ENCODE assay signal across 8 cellular contexts in genomic region chr22:35376728-35377472, GRCh38. TPM values are rescaled to one million over a fixed set of nuclear protein-coding genes. Genes with fewer than 3 reads are reported as not detected.
DNase-seq lines count a peak whose midpoint lies in the region; ATAC-seq and TF ChIP-seq lines count a peak whose summit lies in the region.

No MANE protein-coding gene starts in this region.

- POLR2A ChIA-PET in naive thymus-derived CD8-positive, alpha-beta T cell (lab: Charles Lee) = no interaction called here

- TF ChIP-seq CTCF in AG09319 (IDR thresholded peaks at IDR 0.05; ENCODE audit: low read depth, low read length) = no peak
- no peak for TF ChIP-seq CTCF in foreskin fibroblast (IDR thresholded peaks at IDR 0.05; ENCODE audit: low read depth, low read length)
- no peak for TF ChIP-seq CTCF in transverse colon (IDR thresholded peaks at IDR 0.05)

- no peak overlapping the region for H3K4me3 Mint-ChIP-seq in activated T-helper 1 cell treated with anti-CD3 and anti-CD28 coated beads, Interleukin-12 subunit alpha, Interleukin-12 subunit beta, Interleukin-2, Interleukin-4 antibody, amounts not matched to agents 30 ng/mL and 10 ng/mL and 1 ng/mL, durations not matched to agents 14 hours and 24 hours and 36 hours
- H3K4me3 Mint-ChIP-seq in naive thymus-derived CD8-positive, alpha-beta T cell = peak overlapping the region in 5 of 10 donors; percentile 9 to 57 (median 22)

- no peak for TF ChIP-seq POLR2A in transverse colon (IDR thresholded peaks at IDR 0.05)

- H3K4me1 Mint-ChIP-seq in activated T-helper 1 cell treated with anti-CD3 and anti-CD28 coated beads, Interleukin-12 subunit alpha, Interleukin-12 subunit beta, Interleukin-2, Interleukin-4 antibody, amounts not matched to agents 30 ng/mL and 10 ng/mL and 1 ng/mL, durations not matched to agents 14 hours and 24 hours and 36 hours (ENCODE audit: low read depth) = peaks cover 23% of the 10 kb centered on the region
- peaks cover 12 to 41% (median 24%) of the 10 kb centered on the region in 4 donors for H3K4me1 Mint-ChIP-seq in naive thymus-derived CD8-positive, alpha-beta T cell

- peak; percentile 97 for DNase-seq in AG09319 (ENCODE audit: extremely low read depth, low read depth)
- peak; percentile 48 to 62 for DNase-seq in NCI-H526 (lab: John Stamatoyannopoulos, UW)
- DNase-seq in activated T-helper 1 cell treated with anti-CD3 and anti-CD28 coated beads, Interleukin-12 subunit alpha, Interleukin-12 subunit beta, Interleukin-2, Interleukin-4 antibody, amounts not matched to agents 30 ng/mL and 10 ng/mL and 1 ng/mL, durations not matched to agents 14 hours and 24 hours and 36 hours (ENCODE audit: low spot score) = no peak
- peak; percentile 99 for DNase-seq in foreskin fibroblast
- DNase-seq in naive thymus-derived CD8-positive, alpha-beta T cell = peak in 6 of 10 donors; percentile 13 to 47 (median 19)
- DNase-seq in transverse colon = peak; percentile 94

- peak overlapping the region; percentile 49 for H3K27ac Mint-ChIP-seq in activated T-helper 1 cell treated with anti-CD3 and anti-CD28 coated beads, Interleukin-12 subunit alpha, Interleukin-12 subunit beta, Interleukin-2, Interleukin-4 antibody, amounts not matched to agents 30 ng/mL and 10 ng/mL and 1 ng/mL, durations not matched to agents 14 hours and 24 hours and 36 hours
- peak overlapping the region in 3 of 10 donors; percentile 41 to 67 (median 65) for H3K27ac Mint-ChIP-seq in naive thymus-derived CD8-positive, alpha-beta T cell

- no peaks in the 10 kb centered on the region for H3K9me3 Mint-ChIP-seq in activated T-helper 1 cell treated with anti-CD3 and anti-CD28 coated beads, Interleukin-12 subunit alpha, Interleukin-12 subunit beta, Interleukin-2, Interleukin-4 antibody, amounts not matched to agents 30 ng/mL and 10 ng/mL and 1 ng/mL, durations not matched to agents 14 hours and 24 hours and 36 hours
- no peaks in the 10 kb centered on the region for H3K9me3 Mint-ChIP-seq in naive thymus-derived CD8-positive, alpha-beta T cell

- no peaks in the 10 kb centered on the region for H3K9me3 ChIP-seq in transverse colon

- peak; percentile 71 for TF ChIP-seq EP300 in transverse colon (IDR thresholded peaks at IDR 0.05; ENCODE audit: low read depth)

- ATAC-seq in GM18502 (IDR thresholded peaks at IDR 0.05; ENCODE audit: poor library complexity, unreplicated experiment) (peak; percentile 68), HG03066 (IDR thresholded peaks at IDR 0.05; ENCODE audit: low read depth, unreplicated experiment) (peak; percentile 61)
- peak in 1 of 2 donors; percentile 30 for ATAC-seq in naive thymus-derived CD8-positive, alpha-beta T cell

- intact Hi-C loops in activated T-helper 1 cell treated with anti-CD3 and anti-CD28 coated beads, Interleukin-12 subunit alpha, Interleukin-12 subunit beta, Interleukin-2, Interleukin-4 antibody, amounts not matched to agents 30 ng/mL and 10 ng/mL and 1 ng/mL, durations not matched to agents 14 hours and 24 hours and 36 hours (cut with micrococcal nuclease) = no loop called here
- intact Hi-C loops in transverse colon (cut with DNase I; ENCODE audit: low total_unique reads) = no loop called here

- H3K27me3 ChIP-seq in transverse colon = no peaks in the 10 kb centered on the region

- peak overlapping the region; percentile 81 to 88 (median 85) for H3K27ac ChIP-seq in transverse colon

- H3K4me3 ChIP-seq in foreskin fibroblast (ENCODE audit: low read depth in 1 of 2, low read length in 2 of 2) (no peak overlapping the region), transverse colon (no peak overlapping the region)

- H3K36me3 ChIP-seq in transverse colon = no peaks in the 10 kb centered on the region

- 5 to 10% methylated on average over 3 to 17 of the region's 17 CpGs for WGBS in transverse colon (ENCODE audit: low coverage in 1 of 2), 2 donors

- H3K36me3 Mint-ChIP-seq in activated T-helper 1 cell treated with anti-CD3 and anti-CD28 coated beads, Interleukin-12 subunit alpha, Interleukin-12 subunit beta, Interleukin-2, Interleukin-4 antibody, amounts not matched to agents 30 ng/mL and 10 ng/mL and 1 ng/mL, durations not matched to agents 14 hours and 24 hours and 36 hours (ENCODE audit: low read depth) = peaks cover 1% of the 10 kb centered on the region
- no peaks in the 10 kb centered on the region for H3K36me3 Mint-ChIP-seq in naive thymus-derived CD8-positive, alpha-beta T cell

- in situ Hi-C loops in transverse colon (cut with MboI; ENCODE audit: low pct_ligation_motif_present in 1 of 4, low pct_unique_long_range_greater_than_20kb in 1 of 4, low sequenced_read_pairs in 3 of 4) = no loop called here

- H3K27me3 Mint-ChIP-seq in activated T-helper 1 cell treated with anti-CD3 and anti-CD28 coated beads, Interleukin-12 subunit alpha, Interleukin-12 subunit beta, Interleukin-2, Interleukin-4 antibody, amounts not matched to agents 30 ng/mL and 10 ng/mL and 1 ng/mL, durations not matched to agents 14 hours and 24 hours and 36 hours (ENCODE audit: insufficient read depth) = peaks cover 11% of the 10 kb centered on the region
- peaks cover 2 to 15% (median 6%) of the 10 kb centered on the region in 5 donors for H3K27me3 Mint-ChIP-seq in naive thymus-derived CD8-positive, alpha-beta T cell

- peaks cover 32 to 80% (median 53%) of the 10 kb centered on the region in 4 donors for H3K4me1 ChIP-seq in transverse colon

RNA-seq across cellular contexts. Expression of gene HMOX1, which starts 4.0 kb away (rescaled TPM):
- total RNA-seq in activated T-helper 1 cell treated with anti-CD3 and anti-CD28 coated beads, Interleukin-12 subunit alpha, Interleukin-12 subunit beta, Interleukin-2, Interleukin-4 antibody, amounts not matched to agents 30 ng/mL and 10 ng/mL and 1 ng/mL, durations not matched to agents 14 hours and 24 hours and 36 hours = 1.6 and 2.0 TPM in 2 replicates
- total RNA-seq in naive thymus-derived CD8-positive, alpha-beta T cell = 1 to 10 TPM; 2.6 to 3.1 TPM
- under 1 TPM in 1 of 3 donors, not detected in 2; 0.65 TPM for polyA plus RNA-seq in naive thymus-derived CD8-positive, alpha-beta T cell
- 100 to 1,000 TPM in 1 of 4 donors, 10 to 100 TPM in 2, under 1 TPM in 1; 1.00 to 172 (median 42.7) TPM for total RNA-seq in transverse colon

RNA-seq across cellular contexts. Expression of gene MCM5, which starts 23.0 kb away (rescaled TPM):
- total RNA-seq in activated T-helper 1 cell treated with anti-CD3 and anti-CD28 coated beads, Interleukin-12 subunit alpha, Interleukin-12 subunit beta, Interleukin-2, Interleukin-4 antibody, amounts not matched to agents 30 ng/mL and 10 ng/mL and 1 ng/mL, durations not matched to agents 14 hours and 24 hours and 36 hours = 297 and 307 TPM in 2 replicates
- 10 to 100 TPM; 64.3 to 68.1 TPM for total RNA-seq in naive thymus-derived CD8-positive, alpha-beta T cell
- 10 to 100 TPM; 22.3 to 25.6 (median 25.6) TPM for polyA plus RNA-seq in naive thymus-derived CD8-positive, alpha-beta T cell
- total RNA-seq in transverse colon = 10 to 100 TPM; 11.6 to 26.6 (median 13.3) TPM
